8 cellular contexts compared by ENCODE assay signal in genomic region chr17:6831662-6832263, GRCh38. TPM values are rescaled to one million over a fixed set of nuclear protein-coding genes. Genes with fewer than 3 reads are reported as not detected.
DNase-seq lines count a peak whose midpoint lies in the region; ATAC-seq and TF ChIP-seq lines count a peak whose summit lies in the region.

Gene TEKT1 (minus strand): TSS chr17:6831729. CDS start chr17:6830376, 1,353 bp downstream.

- peak within 1 kb of the TSS; percentile 54 for H3K4me3 Mint-ChIP-seq in activated T-helper 17 cell treated with anti-CD3 and anti-CD28 coated beads, Interleukin-2, amount 50 U/mL, for 72 hours
- H3K4me3 Mint-ChIP-seq in natural killer cell: peak within 1 kb of the TSS; percentile 68
- H3K4me3 Mint-ChIP-seq in stimulated activated effector memory CD8-positive, alpha-beta T cell treated with anti-CD3 and anti-CD28 coated beads, Interleukin-12 subunit alpha, Interleukin-12 subunit beta, amount 100 ng/mL, for 72 hours: peak within 1 kb of the TSS; percentile 63

- intact Hi-C loops in natural killer cell (cut with micrococcal nuclease): no loop called here

- in situ Hi-C loops in GM13976 (cut with MboI; ENCODE audit: low sequenced_read_pairs, unreplicated experiment) (no loop called here), KBM-7 (cut with MboI; ENCODE audit: low pct_unique_long_range_greater_than_20kb, low sequenced_read_pairs) (no loop called here)

- H3K27ac Mint-ChIP-seq in activated T-helper 17 cell treated with anti-CD3 and anti-CD28 coated beads, Interleukin-2, amount 50 U/mL, for 72 hours: no peak within 1 kb of the TSS
- H3K27ac Mint-ChIP-seq in natural killer cell: peak within 1 kb of the TSS in 1 of 2 donors; percentile 80
- peak within 1 kb of the TSS; percentile 11 for H3K27ac Mint-ChIP-seq in stimulated activated effector memory CD8-positive, alpha-beta T cell treated with anti-CD3 and anti-CD28 coated beads, Interleukin-12 subunit alpha, Interleukin-12 subunit beta, amount 100 ng/mL, for 72 hours

- DNase-seq in GM13976 (ENCODE audit: low spot score): peak; percentile 82
- DNase-seq in NCI-H748 treated with DMSO at 0.1 percent for 48 hours (lab: John Stamatoyannopoulos, UW): peak; percentile 95
- peak; percentile 68 for DNase-seq in fibroblast of villous mesenchyme (ENCODE audit: low read depth)
- DNase-seq in natural killer cell: peak; percentile 71
- DNase-seq in stimulated activated effector memory CD8-positive, alpha-beta T cell treated with anti-CD3 and anti-CD28 coated beads, Interleukin-12 subunit alpha, Interleukin-12 subunit beta, amount 100 ng/mL, for 72 hours (ENCODE audit: low spot score in 2 of 2): peak; percentile 43 to 76
- DNase-seq in SW480 (ENCODE audit: low spot score): no peak
- no peak for DNase-seq in KBM-7

- H3K4me1 Mint-ChIP-seq in activated T-helper 17 cell treated with anti-CD3 and anti-CD28 coated beads, Interleukin-2, amount 50 U/mL, for 72 hours: no peaks in the 10 kb centered on the region
- H3K4me1 Mint-ChIP-seq in natural killer cell: peaks cover 8 to 10% of the 10 kb centered on the region in 2 donors
- peaks cover 12% of the 10 kb centered on the region for H3K4me1 Mint-ChIP-seq in stimulated activated effector memory CD8-positive, alpha-beta T cell treated with anti-CD3 and anti-CD28 coated beads, Interleukin-12 subunit alpha, Interleukin-12 subunit beta, amount 100 ng/mL, for 72 hours

- peak within 1 kb of the TSS; percentile 48 for H3K4me3 ChIP-seq in fibroblast of villous mesenchyme (ENCODE audit: low read depth, low read length)

- no peaks in the 10 kb centered on the region for H3K36me3 Mint-ChIP-seq in activated T-helper 17 cell treated with anti-CD3 and anti-CD28 coated beads, Interleukin-2, amount 50 U/mL, for 72 hours (ENCODE audit: low read depth)
- no peaks in the 10 kb centered on the region for H3K36me3 Mint-ChIP-seq in natural killer cell
- no peaks in the 10 kb centered on the region for H3K36me3 Mint-ChIP-seq in stimulated activated effector memory CD8-positive, alpha-beta T cell treated with anti-CD3 and anti-CD28 coated beads, Interleukin-12 subunit alpha, Interleukin-12 subunit beta, amount 100 ng/mL, for 72 hours

- peaks cover 53% of the 10 kb centered on the region for H3K27me3 Mint-ChIP-seq in activated T-helper 17 cell treated with anti-CD3 and anti-CD28 coated beads, Interleukin-2, amount 50 U/mL, for 72 hours
- peaks cover 48 to 71% of the 10 kb centered on the region in 2 donors for H3K27me3 Mint-ChIP-seq in natural killer cell (ENCODE audit: low read depth in 2 of 2)

- peak; percentile 83 for ATAC-seq in activated T-helper 17 cell treated with anti-CD3 and anti-CD28 coated beads, Interleukin-2, amount 50 U/mL, for 72 hours (replicated peaks)
- ATAC-seq in natural killer cell: peak; percentile 87 to 97 (median 94)
- peak; percentile 89 for ATAC-seq in stimulated activated effector memory CD8-positive, alpha-beta T cell treated with anti-CD3 and anti-CD28 coated beads, Interleukin-12 subunit alpha, Interleukin-12 subunit beta, amount 100 ng/mL, for 72 hours

- no peaks in the 10 kb centered on the region for H3K9me3 Mint-ChIP-seq in activated T-helper 17 cell treated with anti-CD3 and anti-CD28 coated beads, Interleukin-2, amount 50 U/mL, for 72 hours
- no peaks in the 10 kb centered on the region for H3K9me3 Mint-ChIP-seq in natural killer cell
- H3K9me3 Mint-ChIP-seq in stimulated activated effector memory CD8-positive, alpha-beta T cell treated with anti-CD3 and anti-CD28 coated beads, Interleukin-12 subunit alpha, Interleukin-12 subunit beta, amount 100 ng/mL, for 72 hours: no peaks in the 10 kb centered on the region

- TF ChIP-seq CTCF in GM13976 (IDR thresholded peaks at IDR 0.05; ENCODE audit: borderline replicate concordance, control extremely low read depth, extremely low read depth, insufficient read depth, missing control alignments) (no peak), fibroblast of villous mesenchyme (IDR thresholded peaks at IDR 0.05; ENCODE audit: insufficient read depth, low read depth, low read length) (no peak), natural killer cell (IDR thresholded peaks at IDR 0.05) (no peak)

RNA-seq across cellular contexts. Expression of gene TEKT1, which starts in this region (rescaled TPM):
- total RNA-seq in activated T-helper 17 cell treated with anti-CD3 and anti-CD28 coated beads, Interleukin-2, amount 50 U/mL, for 72 hours: not detected
- total RNA-seq in fibroblast of villous mesenchyme (not detected in 2 replicates), natural killer cell (not detected)

Comparison
In these comparisons a context has a peak if more than half of its experiments do, and no peak if none do; other contexts are left out.
1. Peak in ATAC-seq in activated T-helper 17 cell treated with anti-CD3 and anti-CD28 coated beads, Interleukin-2, amount 50 U/mL, for 72 hours; RNA of the gene not detected or under 1 TPM.
2. Peak in DNase-seq and H3K4me3 ChIP-seq in fibroblast of villous mesenchyme; RNA of the gene not detected or under 1 TPM.
3. Peak in DNase-seq and ATAC-seq in natural killer cell; RNA of the gene not detected or under 1 TPM.
4. DNase-seq: peak in GM13976 (single experiment), NCI-H748 treated with DMSO at 0.1 percent for 48 hours (single experiment) and stimulated activated effector memory CD8-positive, alpha-beta T cell treated with anti-CD3 and anti-CD28 coated beads, Interleukin-12 subunit alpha, Interleukin-12 subunit beta, amount 100 ng/mL, for 72 hours (2 of 2); none in SW480 (single experiment) and KBM-7 (single experiment).
5. Peak in every context shown above with its lines, with median percentiles within 50 percentile points of each other: ATAC-seq and H3K4me3 Mint-ChIP-seq.